Comparison of ENCODE assay signal across 24 cellular contexts in the genomic region with DNA sequence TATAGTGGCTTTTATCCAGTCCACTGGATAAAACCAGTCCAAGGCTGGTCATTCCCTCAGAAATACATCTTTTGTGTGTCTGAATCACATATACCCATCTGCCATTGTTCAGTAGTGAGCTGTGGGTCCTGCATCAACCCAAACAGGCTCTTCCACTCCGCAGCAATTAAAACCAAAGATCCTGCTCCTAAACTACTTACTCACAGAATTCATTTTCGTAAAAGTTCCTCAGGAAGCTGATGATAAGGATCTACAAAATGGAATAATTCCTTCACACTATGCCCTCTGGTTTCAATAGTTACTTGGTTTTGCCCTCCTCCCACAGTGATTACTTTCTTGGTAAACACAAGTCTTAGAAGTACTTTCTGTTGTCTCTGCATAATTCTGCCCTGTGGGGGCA.
"Had no signal": no experiment of that assay in that cellular context is flagged by ENCODE, and none has a peak within 500 bp of the region (broad histone marks: within the 10 kb centered on the region; RNA-seq: fewer than 3 reads in every experiment).

No MANE protein-coding gene starts in this region.

- H3K27me3 ChIP-seq: dorsolateral prefrontal cortex, left lung, suprapubic skin, transverse colon, vagina had no signal

- H3K4me3 ChIP-seq: dorsolateral prefrontal cortex, left lung, mucosa of descending colon, neural progenitor cell, smooth muscle cell, suprapubic skin, transverse colon, vagina had no signal

- H3K9ac ChIP-seq: neural progenitor cell, parathyroid adenoma had no signal

- H3K79me2 ChIP-seq: parathyroid adenoma had no signal

- H3K4me1 ChIP-seq: neural progenitor cell, parathyroid adenoma had no signal

- FAIRE-seq: kidney had no signal

- H3K9me3 ChIP-seq: left lung, mucosa of descending colon, suprapubic skin, transverse colon, vagina had no signal

- DNase-seq: cortex of kidney; dorsolateral prefrontal cortex; effector CD4-positive, alpha-beta T cell; foreskin fibroblast; hypothalamus; kidney; left lung; mucosa of descending colon; naive B cell; stimulated activated CD4-positive, alpha-beta T cell treated with anti-CD3 and anti-CD28 coated beads, Interleukin-12 subunit alpha, Interleukin-12 subunit beta, amount 100 ng/mL, for 4 hours; stimulated activated CD4-positive, alpha-beta T cell treated with anti-CD3 and anti-CD28 coated beads, Interleukin-1b, Interleukin-23, amount 100 ng/mL, for 48 hours; stimulated activated CD4-positive, alpha-beta T cell treated with anti-CD3 and anti-CD28 coated beads, Interleukin-4, amount 100 ng/mL, for 1 hour; stimulated activated CD8-positive, alpha-beta memory T cell treated with anti-CD3 and anti-CD28 coated beads, Interleukin-4, amount 100 ng/mL, for 48 hours; stimulated activated naive CD4-positive, alpha-beta T cell; stimulated activated naive CD8-positive, alpha-beta T cell treated with anti-CD3 and anti-CD28 coated beads, Interleukin-15, amount 100 ng/mL, for 72 hours; transverse colon had no signal

- H3K36me3 ChIP-seq: left lung, neural progenitor cell, suprapubic skin, transverse colon, vagina had no signal

- H3K27ac ChIP-seq: dorsolateral prefrontal cortex, epithelial cell of prostate, left lung, neural progenitor cell, parathyroid adenoma, suprapubic skin, transverse colon, vagina had no signal

- H2AFZ ChIP-seq: neural progenitor cell, parathyroid adenoma had no signal

- H3K4me2 ChIP-seq: neural progenitor cell, smooth muscle cell had no signal

- ATAC-seq: esophagus mucosa; left lung; mucosa of descending colon; sciatic nerve; stimulated activated naive CD8-positive, alpha-beta T cell treated with anti-CD3 and anti-CD28 coated beads, Interleukin-15, amount 100 ng/mL, for 72 hours had no signal
